In genomic region chr2:238277695-238278094, GRCh38 we compare ENCODE assay signal across 14 cellular contexts. TPM values are rescaled to one million over a fixed set of nuclear protein-coding genes. Genes with fewer than 3 reads are reported as not detected.
DNase-seq lines count a peak whose midpoint lies in the region; TF ChIP-seq lines count a peak whose summit lies in the region.
"Had no signal": no experiment of that assay in that cellular context is flagged by ENCODE, and none has a peak within 500 bp of the region (broad histone marks: within the 10 kb centered on the region; RNA-seq: fewer than 3 reads in every experiment).

No MANE protein-coding gene starts in this region.

- peaks cover 6% of the 10 kb centered on the region for H3K27me3 Mint-ChIP-seq in glutamatergic neuron (ENCODE audit: unreplicated experiment)
- H3K27me3 Mint-ChIP-seq: activated naive CD8-positive, alpha-beta T cell; T-cell had no signal

- DNase-seq in NCI-H510A treated with DMSO at 0.1 percent for 48 hours (lab: John Stamatoyannopoulos, UW): peak; percentile 33
- DNase-seq in NCI-H510A (lab: John Stamatoyannopoulos, UW): no peak
- peak; percentile 8 for DNase-seq in NCI-H69 (lab: John Stamatoyannopoulos, UW)
- peak; percentile 49 for DNase-seq in glutamatergic neuron
- DNase-seq in posterior vena cava (ENCODE audit: low spot score): peak; percentile 66
- DNase-seq in NCI-H2196 (lab: John Stamatoyannopoulos, UW; ENCODE audit: unreplicated experiment): no peak
- DNase-seq in mesenteric fat pad (ENCODE audit: low spot score): no peak
- DNase-seq in NCI-H82 (lab: John Stamatoyannopoulos, UW): no peak
- DNase-seq: activated CD8-positive, alpha-beta memory T cell treated with anti-CD3 and anti-CD28 coated beads, Interleukin-2, amount 50 U/mL, for 4 hours; DMS79; erythroblast; nucleus accumbens; T-cell had no signal

- no peak overlapping the region for H3K4me3 Mint-ChIP-seq in glutamatergic neuron (ENCODE audit: unreplicated experiment)
- H3K4me3 Mint-ChIP-seq: activated naive CD8-positive, alpha-beta T cell; T-cell had no signal

- H3K9me3 Mint-ChIP-seq in glutamatergic neuron (ENCODE audit: unreplicated experiment): peaks cover 2% of the 10 kb centered on the region
- H3K9me3 Mint-ChIP-seq: T-cell had no signal

- TF ChIP-seq CTCF in glutamatergic neuron (IDR thresholded peaks at IDR 0.05; ENCODE audit: partially characterized antibody, unreplicated experiment): peak; percentile 38

- peaks cover 9% of the 10 kb centered on the region for H3K36me3 Mint-ChIP-seq in glutamatergic neuron (ENCODE audit: unreplicated experiment)

- no peak overlapping the region for H3K27ac Mint-ChIP-seq in glutamatergic neuron (ENCODE audit: unreplicated experiment)
- H3K27ac Mint-ChIP-seq: T-cell had no signal

- intact Hi-C loops in posterior vena cava (cut with DNase I): no loop called here

- H3K4me1 Mint-ChIP-seq in glutamatergic neuron (ENCODE audit: low read depth, unreplicated experiment): no peaks in the 10 kb centered on the region

RNA-seq across cellular contexts. Expression of gene PER2, which starts 10.7 kb away (rescaled TPM):
- total RNA-seq in glutamatergic neuron (ENCODE audit: unreplicated experiment) (3.8 TPM), posterior vena cava (10 to 100 TPM; 10.1 to 16.8 TPM), mesenteric fat pad (9.9 TPM)

RNA-seq across cellular contexts. Expression of gene HES6, which starts 37.9 kb away (rescaled TPM):
- total RNA-seq in glutamatergic neuron (ENCODE audit: unreplicated experiment): 665 TPM
- total RNA-seq in posterior vena cava: 1 to 10 TPM; 2.3 to 6.9 TPM
- total RNA-seq in mesenteric fat pad: 4.3 TPM

RNA-seq across cellular contexts. Expression of gene TRAF3IP1, which starts 42.6 kb away (rescaled TPM):
- total RNA-seq in glutamatergic neuron (ENCODE audit: unreplicated experiment) (10.3 TPM), posterior vena cava (10 to 100 TPM; 27.1 to 37.2 TPM), mesenteric fat pad (24.5 TPM)

Comparison
In these comparisons a context has a peak if more than half of its experiments do, and no peak if none do; other contexts are left out.
1. DNase-seq: peak in NCI-H510A treated with DMSO at 0.1 percent for 48 hours (single experiment), NCI-H69 (single experiment), glutamatergic neuron (single experiment) and posterior vena cava (single experiment); none in NCI-H510A (single experiment), NCI-H2196 (single experiment), mesenteric fat pad (single experiment) and NCI-H82 (single experiment).
2. RNA of gene HES6, which starts 37.9 kb away (total RNA-seq): 665 TPM in glutamatergic neuron (single experiment); 2.3 to 6.9 TPM in posterior vena cava and 4.3 TPM in mesenteric fat pad (single experiment); every median in the first group is over 10 times any median in the second.